ENCODE assay signal across 24 cellular contexts in genomic region chr14:66603945-66604344, GRCh38.
DNase-seq lines count a peak whose midpoint lies in the region; ATAC-seq, FAIRE-seq and TF ChIP-seq lines count a peak whose summit lies in the region.
"Had no signal": no experiment of that assay in that cellular context is flagged by ENCODE, and none has a peak within 500 bp of the region (broad histone marks: within the 10 kb centered on the region; RNA-seq: fewer than 3 reads in every experiment).

No MANE protein-coding gene starts in this region.

- no TSS peak for BruUV-seq in PC-3 (replicated peaks; lab: Mats Ljungman, UMichigan)

- no peak overlapping the region for H3K9ac ChIP-seq in PC-3 (ENCODE audit: low read length)
- H3K9ac ChIP-seq: BLaER1 treated with 17β-estradiol and CSF1 and Interleukin-3, amounts not matched to agents 10 nM and 100 nM had no signal

- H3K9me3 ChIP-seq in PC-3 (ENCODE audit: low read length): no peaks in the 10 kb centered on the region
- H3K9me3 ChIP-seq: BE2C had no signal

- peaks cover 31% of the 10 kb centered on the region for H3K9me3 Mint-ChIP-seq in activated naive CD8-positive, alpha-beta T cell treated with anti-CD3 and anti-CD28 coated beads, Interleukin-2, amount 50 U/mL, for 24 hours
- peaks cover 35% of the 10 kb centered on the region for H3K9me3 Mint-ChIP-seq in activated naive CD8-positive, alpha-beta T cell treated with anti-CD3 and anti-CD28 coated beads for 36 hours

- no peak overlapping the region for H3K4me2 ChIP-seq in PC-3 (ENCODE audit: low read length)
- H3K4me2 ChIP-seq: BLaER1 treated with 17β-estradiol and CSF1 and Interleukin-3, amounts not matched to agents 10 nM and 100 nM; GM23338 had no signal

- H3K79me2 ChIP-seq in PC-3 (ENCODE audit: low read length): peaks cover 72% of the 10 kb centered on the region

- H3K4me3 ChIP-seq in PC-3 (ENCODE audit: low read length) (no peak overlapping the region), bronchial epithelial cell (ENCODE audit: low read depth, low read length) (no peak overlapping the region)
- H3K4me3 ChIP-seq: BLaER1 treated with 17β-estradiol and CSF1 and Interleukin-3, amounts not matched to agents 10 nM and 100 nM; GM23338 had no signal

- intact Hi-C loops in PC-3 (cut with micrococcal nuclease): loop anchor here (5.0 kb wide), 1 partner anchor 97 kb away; the partner anchor contains the start of gene GPHN

- H3K4me1 Mint-ChIP-seq in activated naive CD8-positive, alpha-beta T cell treated with anti-CD3 and anti-CD28 coated beads, Interleukin-2, amount 50 U/mL, for 24 hours: peaks cover 18% of the 10 kb centered on the region
- H3K4me1 Mint-ChIP-seq in activated naive CD8-positive, alpha-beta T cell treated with anti-CD3 and anti-CD28 coated beads for 36 hours: peaks cover 7% of the 10 kb centered on the region
- H3K4me1 Mint-ChIP-seq: GM23338, H9 had no signal

- DNase-seq in activated naive CD8-positive, alpha-beta T cell treated with anti-CD3 and anti-CD28 coated beads, Interleukin-2, amount 50 U/mL, for 24 hours: no peak
- no peak for DNase-seq in activated naive CD8-positive, alpha-beta T cell treated with anti-CD3 and anti-CD28 coated beads for 36 hours
- peak; percentile 60 for DNase-seq in PC-3
- DNase-seq in bronchial epithelial cell (ENCODE audit: low read depth): peak; percentile 64
- DNase-seq in foreskin keratinocyte: peak in 1 of 2 donors; percentile 30
- DNase-seq in DMS79 (lab: John Stamatoyannopoulos, UW): no peak
- DNase-seq in SK-N-DZ (ENCODE audit: low spot score): no peak
- DNase-seq: ACHN; AML-193; BE2C; CD4-positive, alpha-beta T cell; CD8-positive, alpha-beta memory T cell; DMS 273 treated with DMSO at 0.1 percent for 48 hours; DMS79 treated with DMSO at 0.1 percent for 48 hours; H9 had no signal

- no peaks in the 10 kb centered on the region for H3K27me3 Mint-ChIP-seq in activated naive CD8-positive, alpha-beta T cell treated with anti-CD3 and anti-CD28 coated beads, Interleukin-2, amount 50 U/mL, for 24 hours
- H3K27me3 Mint-ChIP-seq in activated naive CD8-positive, alpha-beta T cell treated with anti-CD3 and anti-CD28 coated beads for 36 hours: no peaks in the 10 kb centered on the region
- H3K27me3 Mint-ChIP-seq: CD4-positive, alpha-beta T cell; CD8-positive, alpha-beta memory T cell had no signal

- H3K4me1 ChIP-seq in PC-3 (ENCODE audit: insufficient read depth, low read length): peaks cover 21% of the 10 kb centered on the region
- H3K4me1 ChIP-seq in foreskin keratinocyte: peaks cover 16% of the 10 kb centered on the region
- H3K4me1 ChIP-seq: BE2C; BLaER1 treated with 17β-estradiol and CSF1 and Interleukin-3, amounts not matched to agents 10 nM and 100 nM had no signal

- peak; percentile 49 for ATAC-seq in activated naive CD8-positive, alpha-beta T cell treated with anti-CD3 and anti-CD28 coated beads, Interleukin-2, amount 50 U/mL, for 24 hours
- ATAC-seq in PC-3 (peak; percentile 93), foreskin keratinocyte (peak; percentile 85), GM18858 (IDR thresholded peaks at IDR 0.05; ENCODE audit: unreplicated experiment) (no peak)
- ATAC-seq: GM23338, HCT116 had no signal

- H4K20me1 ChIP-seq in PC-3 (ENCODE audit: low read length): peaks cover 25% of the 10 kb centered on the region
- H4K20me1 ChIP-seq: BLaER1 treated with 17β-estradiol and CSF1 and Interleukin-3, amounts not matched to agents 10 nM and 100 nM had no signal

- no peaks in the 10 kb centered on the region for H3F3A ChIP-seq in PC-3 (ENCODE audit: low read length, unreplicated experiment)

- H3K4me3 Mint-ChIP-seq in activated naive CD8-positive, alpha-beta T cell treated with anti-CD3 and anti-CD28 coated beads, Interleukin-2, amount 50 U/mL, for 24 hours: no peak overlapping the region
- H3K4me3 Mint-ChIP-seq in activated naive CD8-positive, alpha-beta T cell treated with anti-CD3 and anti-CD28 coated beads for 36 hours: no peak overlapping the region
- H3K4me3 Mint-ChIP-seq: CD14-positive monocyte; CD4-positive, alpha-beta T cell; CD8-positive, alpha-beta memory T cell; GM23338; H9 had no signal

- no peaks in the 10 kb centered on the region for H3K36me3 ChIP-seq in PC-3 (ENCODE audit: low read depth, low read length)
- no peaks in the 10 kb centered on the region for H3K36me3 ChIP-seq in bronchial epithelial cell (ENCODE audit: control insufficient read depth, insufficient read depth, low read length)
- H3K36me3 ChIP-seq: BE2C; BLaER1 treated with 17β-estradiol and CSF1 and Interleukin-3, amounts not matched to agents 10 nM and 100 nM had no signal

- POLR2A ChIA-PET in PC-3 (lab: Charles Lee; ENCODE audit: unreplicated experiment): no interaction called here

- no peak for TF ChIP-seq CTCF in PC-3 (conservative IDR thresholded peaks at IDR 0.05; ENCODE audit: low read depth, low read length)
- no peak for TF ChIP-seq CTCF in bronchial epithelial cell (IDR thresholded peaks at IDR 0.05; ENCODE audit: insufficient read depth, low read length, severe bottlenecking)
- no peak for TF ChIP-seq CTCF in foreskin keratinocyte (conservative IDR thresholded peaks at IDR 0.05)

- no peaks in the 10 kb centered on the region for H3K27me3 ChIP-seq in PC-3 (ENCODE audit: low read length)
- H3K27me3 ChIP-seq in bronchial epithelial cell (ENCODE audit: control insufficient read depth, insufficient read depth, low read length): no peaks in the 10 kb centered on the region
- no peaks in the 10 kb centered on the region for H3K27me3 ChIP-seq in foreskin keratinocyte
- H3K27me3 ChIP-seq: BE2C; BLaER1 treated with 17β-estradiol and CSF1 and Interleukin-3, amounts not matched to agents 10 nM and 100 nM had no signal

- no peaks in the 10 kb centered on the region for H3K9me2 ChIP-seq in PC-3 (replicated peaks; ENCODE audit: low read length)

- no peak for FAIRE-seq in bronchial epithelial cell (lab: Jason Lieb, UNC)
- FAIRE-seq: D721Med, GM12892, GM19239 had no signal

- peaks cover 16% of the 10 kb centered on the region for H3K36me3 Mint-ChIP-seq in activated naive CD8-positive, alpha-beta T cell treated with anti-CD3 and anti-CD28 coated beads, Interleukin-2, amount 50 U/mL, for 24 hours (ENCODE audit: low read depth)
- H3K36me3 Mint-ChIP-seq in activated naive CD8-positive, alpha-beta T cell treated with anti-CD3 and anti-CD28 coated beads for 36 hours: peaks cover 25% of the 10 kb centered on the region
- H3K36me3 Mint-ChIP-seq: CD14-positive monocyte had no signal

- H2AFZ ChIP-seq in PC-3 (ENCODE audit: low read length): no peak overlapping the region
- H2AFZ ChIP-seq: GM23338 had no signal

- H3K27ac ChIP-seq in PC-3 (ENCODE audit: low read length) (no peak overlapping the region), foreskin keratinocyte (no peak overlapping the region)
- H3K27ac ChIP-seq: 22Rv1; BLaER1 treated with 17β-estradiol and CSF1 and Interleukin-3, amounts not matched to agents 10 nM and 100 nM had no signal

- CTCF ChIA-PET in PC-3 (lab: Charles Lee): no interaction called here

- no peak overlapping the region for H3K27ac Mint-ChIP-seq in activated naive CD8-positive, alpha-beta T cell treated with anti-CD3 and anti-CD28 coated beads, Interleukin-2, amount 50 U/mL, for 24 hours
- no peak overlapping the region for H3K27ac Mint-ChIP-seq in activated naive CD8-positive, alpha-beta T cell treated with anti-CD3 and anti-CD28 coated beads for 36 hours
- H3K27ac Mint-ChIP-seq: CD14-positive monocyte; CD4-positive, alpha-beta T cell; CD8-positive, alpha-beta memory T cell; GM23338; H9 had no signal

Comparison
In these comparisons a context has a peak if more than half of its experiments do, and no peak if none do; other contexts are left out.
1. DNase-seq: peak in PC-3 (single experiment) and bronchial epithelial cell (single experiment); none in activated naive CD8-positive, alpha-beta T cell treated with anti-CD3 and anti-CD28 coated beads, Interleukin-2, amount 50 U/mL, for 24 hours (single experiment), activated naive CD8-positive, alpha-beta T cell treated with anti-CD3 and anti-CD28 coated beads for 36 hours (single experiment), DMS79 (single experiment) and SK-N-DZ (single experiment).